ENCODE assay signal across 1 cellular context in genomic region chr1:202692959-202693555, GRCh38.
TF ChIP-seq lines count a peak whose summit lies in the region.

No MANE protein-coding gene starts in this region.

TF ChIP-seq in HepG2, 621 proteins besides CTCF, POLR2A, EP300 and RAD21 (continued from another document and continues in another):
- no peak for TF ChIP-seq ZBTB4 (CRISPR knock-in tag; IDR thresholded peaks at IDR 0.05; ENCODE audit: borderline replicate concordance)
- no peak for TF ChIP-seq ZNF275 (CRISPR knock-in tag; IDR thresholded peaks at IDR 0.05; ENCODE audit: borderline replicate concordance)
- peak; percentile 83; the same call in 1 of the 2 replicates for TF ChIP-seq ZNF124 (CRISPR knock-in tag; IDR thresholded peaks at IDR 0.05)
- TF ChIP-seq ZNF430 (CRISPR knock-in tag; IDR thresholded peaks at IDR 0.05): peak; percentile 85; the same call in 1 of the 2 replicates
- TF ChIP-seq, protein P1, sequence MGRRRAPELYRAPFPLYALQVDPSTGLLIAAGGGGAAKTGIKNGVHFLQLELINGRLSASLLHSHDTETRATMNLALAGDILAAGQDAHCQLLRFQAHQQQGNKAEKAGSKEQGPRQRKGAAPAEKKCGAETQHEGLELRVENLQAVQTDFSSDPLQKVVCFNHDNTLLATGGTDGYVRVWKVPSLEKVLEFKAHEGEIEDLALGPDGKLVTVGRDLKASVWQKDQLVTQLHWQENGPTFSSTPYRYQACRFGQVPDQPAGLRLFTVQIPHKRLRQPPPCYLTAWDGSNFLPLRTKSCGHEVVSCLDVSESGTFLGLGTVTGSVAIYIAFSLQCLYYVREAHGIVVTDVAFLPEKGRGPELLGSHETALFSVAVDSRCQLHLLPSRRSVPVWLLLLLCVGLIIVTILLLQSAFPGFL (CRISPR knock-in tag; IDR thresholded peaks at IDR 0.05): no peak
- peak; percentile 80; the same call in 1 of the 2 replicates for TF ChIP-seq SNAI1 (CRISPR knock-in tag; IDR thresholded peaks at IDR 0.05; ENCODE audit: borderline replicate concordance)
- 0 out of 2 replicates have a peak, but pooled peaks have one; percentile 35 for TF ChIP-seq ZNF264 (CRISPR knock-in tag; IDR thresholded peaks at IDR 0.05)
- TF ChIP-seq, protein P2, sequence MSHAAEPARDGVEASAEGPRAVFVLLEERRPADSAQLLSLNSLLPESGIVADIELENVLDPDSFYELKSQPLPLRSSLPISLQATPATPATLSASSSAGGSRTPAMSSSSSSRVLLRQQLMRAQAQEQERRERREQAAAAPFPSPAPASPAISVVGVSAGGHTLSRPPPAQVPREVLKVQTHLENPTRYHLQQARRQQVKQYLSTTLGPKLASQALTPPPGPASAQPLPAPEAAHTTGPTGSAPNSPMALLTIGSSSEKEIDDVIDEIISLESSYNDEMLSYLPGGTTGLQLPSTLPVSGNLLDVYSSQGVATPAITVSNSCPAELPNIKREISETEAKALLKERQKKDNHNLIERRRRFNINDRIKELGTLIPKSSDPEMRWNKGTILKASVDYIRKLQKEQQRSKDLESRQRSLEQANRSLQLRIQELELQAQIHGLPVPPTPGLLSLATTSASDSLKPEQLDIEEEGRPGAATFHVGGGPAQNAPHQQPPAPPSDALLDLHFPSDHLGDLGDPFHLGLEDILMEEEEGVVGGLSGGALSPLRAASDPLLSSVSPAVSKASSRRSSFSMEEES (CRISPR knock-in tag; IDR thresholded peaks at IDR 0.05): peak; percentile 79
- peak; percentile 89 for TF ChIP-seq NFAT5 (CRISPR knock-in tag; IDR thresholded peaks at IDR 0.05)
- TF ChIP-seq ZNF713 (CRISPR knock-in tag; IDR thresholded peaks at IDR 0.05): no peak
- TF ChIP-seq MTA3 (CRISPR knock-in tag; IDR thresholded peaks at IDR 0.05): no peak
- TF ChIP-seq CHCHD3 (CRISPR knock-in tag; IDR thresholded peaks at IDR 0.05): no peak; the same call in 1 of the 2 replicates
- no peak for TF ChIP-seq FIP1L1 (IDR thresholded peaks at IDR 0.05; ENCODE audit: borderline replicate concordance, insufficient read depth, low read depth, low read length)
- TF ChIP-seq ZNF782 (CRISPR knock-in tag; IDR thresholded peaks at IDR 0.05; ENCODE audit: borderline replicate concordance): no peak
- no peak for TF ChIP-seq ZFP91 (CRISPR knock-in tag; IDR thresholded peaks at IDR 0.05; ENCODE audit: borderline replicate concordance)
- TF ChIP-seq U2AF2 (IDR thresholded peaks at IDR 0.05; ENCODE audit: low read depth, low read length): no peak
- no peak for TF ChIP-seq HNRNPL (IDR thresholded peaks at IDR 0.05; ENCODE audit: low read depth, low read length)
- TF ChIP-seq HOXA5 (CRISPR knock-in tag; IDR thresholded peaks at IDR 0.05): peak; percentile 96
- TF ChIP-seq NFE2L2 (IDR thresholded peaks at IDR 0.05; ENCODE audit: low read length): no peak
- 0 out of 2 replicates have a peak, but pooled peaks have one; percentile 41 for TF ChIP-seq ZNF235 (CRISPR knock-in tag; IDR thresholded peaks at IDR 0.05; ENCODE audit: borderline replicate concordance)
- no peak for TF ChIP-seq ATRX (CRISPR knock-in tag; IDR thresholded peaks at IDR 0.05; ENCODE audit: borderline replicate concordance)
- no peak for TF ChIP-seq USF2 (IDR thresholded peaks at IDR 0.05; ENCODE audit: low read depth, low read length)
- no peak for TF ChIP-seq USF2 (CRISPR knock-in tag; IDR thresholded peaks at IDR 0.05; ENCODE audit: borderline replicate concordance)
- peak; percentile 56; the same call in 1 of the 2 replicates for TF ChIP-seq ZBED4 (CRISPR knock-in tag; IDR thresholded peaks at IDR 0.05; ENCODE audit: borderline replicate concordance)
- TF ChIP-seq, protein P3, sequence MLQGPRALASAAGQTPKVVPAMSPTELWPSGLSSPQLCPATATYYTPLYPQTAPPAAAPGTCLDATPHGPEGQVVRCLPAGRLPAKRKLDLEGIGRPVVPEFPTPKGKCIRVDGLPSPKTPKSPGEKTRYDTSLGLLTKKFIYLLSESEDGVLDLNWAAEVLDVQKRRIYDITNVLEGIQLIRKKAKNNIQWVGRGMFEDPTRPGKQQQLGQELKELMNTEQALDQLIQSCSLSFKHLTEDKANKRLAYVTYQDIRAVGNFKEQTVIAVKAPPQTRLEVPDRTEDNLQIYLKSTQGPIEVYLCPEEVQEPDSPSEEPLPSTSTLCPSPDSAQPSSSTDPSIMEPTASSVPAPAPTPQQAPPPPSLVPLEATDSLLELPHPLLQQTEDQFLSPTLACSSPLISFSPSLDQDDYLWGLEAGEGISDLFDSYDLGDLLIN (CRISPR knock-in tag; IDR thresholded peaks at IDR 0.05; ENCODE audit: borderline replicate concordance): no peak
- TF ChIP-seq MTF2 (CRISPR knock-in tag; IDR thresholded peaks at IDR 0.05; ENCODE audit: borderline replicate concordance): no peak
- no peak for TF ChIP-seq ZNF850 (CRISPR knock-in tag; conservative IDR thresholded peaks at IDR 0.05)
- no peak for TF ChIP-seq ZNF562 (CRISPR knock-in tag; IDR thresholded peaks at IDR 0.05; ENCODE audit: borderline replicate concordance)
- no peak for TF ChIP-seq NFIC (IDR thresholded peaks at IDR 0.05; ENCODE audit: low read length)
- no peak for TF ChIP-seq ZBTB39 (CRISPR knock-in tag; IDR thresholded peaks at IDR 0.05)
